In the genomic region with DNA sequence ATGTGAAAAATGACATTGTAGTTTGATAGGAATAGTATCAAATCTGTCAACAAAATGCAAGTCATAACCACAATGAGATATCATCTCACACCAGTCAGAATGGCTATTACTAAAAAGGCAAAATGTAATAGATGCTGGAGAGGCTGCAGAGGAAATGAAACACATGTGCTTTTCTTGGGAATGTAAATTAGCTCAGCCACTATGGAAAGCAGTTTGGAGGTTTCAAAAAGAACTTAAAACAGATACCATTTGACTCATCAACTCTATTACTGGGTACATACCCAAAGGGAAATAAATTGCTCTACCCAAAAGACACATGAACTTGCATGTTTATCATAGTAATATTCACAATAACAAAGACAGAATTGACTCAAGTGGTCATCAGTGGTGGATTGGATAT, we compare ENCODE assay signal across 25 cellular contexts.
"Had no signal": no experiment of that assay in that cellular context is flagged by ENCODE, and none has a peak within 500 bp of the region (broad histone marks: within the 10 kb centered on the region; RNA-seq: fewer than 3 reads in every experiment).

No MANE protein-coding gene starts in this region.

- H3K36me3 Mint-ChIP-seq: stimulated activated naive B cell treated with anti-CD40 and anti-IgM and Interleukin-4, amounts not matched to agents 10 μg/mL and 1 μg/mL and 100 μg/mL, for 72 hours had no signal

- H3K4me3 ChIP-seq: esophagus muscularis mucosa, gastrocnemius medialis, heart right ventricle, prostate gland, spleen, testis, tibial nerve, upper lobe of right lung, vagina had no signal

- ATAC-seq: effector memory CD8-positive, alpha-beta T cell; gastrocnemius medialis; heart right ventricle; naive thymus-derived CD4-positive, alpha-beta T cell; sciatic nerve; stimulated activated naive B cell treated with anti-CD40 and anti-IgM and Interleukin-4, amounts not matched to agents 10 μg/mL and 1 μg/mL and 100 μg/mL, for 72 hours; stimulated activated naive CD8-positive, alpha-beta T cell treated with anti-CD3 and anti-CD28 coated beads, Interleukin-15, amount 100 ng/mL, for 72 hours; upper lobe of right lung had no signal

- H3K27me3 Mint-ChIP-seq: effector memory CD8-positive, alpha-beta T cell; stimulated activated naive B cell treated with anti-CD40 and anti-IgM and Interleukin-4, amounts not matched to agents 10 μg/mL and 1 μg/mL and 100 μg/mL, for 72 hours; stimulated activated naive CD8-positive, alpha-beta T cell treated with anti-CD3 and anti-CD28 coated beads, Interleukin-15, amount 100 ng/mL, for 72 hours had no signal

- H3K4me3 Mint-ChIP-seq: effector memory CD8-positive, alpha-beta T cell; naive thymus-derived CD4-positive, alpha-beta T cell; nephron progenitor cell; stimulated activated naive B cell treated with anti-CD40 and anti-IgM and Interleukin-4, amounts not matched to agents 10 μg/mL and 1 μg/mL and 100 μg/mL, for 72 hours; stimulated activated naive CD8-positive, alpha-beta T cell treated with anti-CD3 and anti-CD28 coated beads, Interleukin-15, amount 100 ng/mL, for 72 hours had no signal

- H3K36me3 ChIP-seq: esophagus muscularis mucosa, gastrocnemius medialis, heart right ventricle, prostate gland, spleen, tibial nerve, upper lobe of right lung, vagina had no signal

- H3K27me3 ChIP-seq: esophagus muscularis mucosa, gastrocnemius medialis, heart right ventricle, spleen, testis, tibial nerve, upper lobe of right lung, vagina had no signal

- H3K9me3 ChIP-seq: gastrocnemius medialis, heart right ventricle, prostate gland, testis, tibial nerve, upper lobe of right lung, vagina had no signal

- FAIRE-seq: islet of Langerhans had no signal

- H3K9me3 Mint-ChIP-seq: nephron progenitor cell had no signal

- H3K27ac Mint-ChIP-seq: effector memory CD8-positive, alpha-beta T cell; naive thymus-derived CD4-positive, alpha-beta T cell; nephron progenitor cell; stimulated activated naive B cell treated with anti-CD40 and anti-IgM and Interleukin-4, amounts not matched to agents 10 μg/mL and 1 μg/mL and 100 μg/mL, for 72 hours; stimulated activated naive CD8-positive, alpha-beta T cell treated with anti-CD3 and anti-CD28 coated beads, Interleukin-15, amount 100 ng/mL, for 72 hours had no signal

- H3K27ac ChIP-seq: epithelial cell of prostate, esophagus muscularis mucosa, gastrocnemius medialis, heart right ventricle, parathyroid adenoma, prostate gland, spleen, testis, tibial nerve, upper lobe of right lung, vagina had no signal

- H3K4me1 Mint-ChIP-seq: naive thymus-derived CD4-positive, alpha-beta T cell; nephron progenitor cell; stimulated activated naive B cell treated with anti-CD40 and anti-IgM and Interleukin-4, amounts not matched to agents 10 μg/mL and 1 μg/mL and 100 μg/mL, for 72 hours; stimulated activated naive CD8-positive, alpha-beta T cell treated with anti-CD3 and anti-CD28 coated beads, Interleukin-15, amount 100 ng/mL, for 72 hours had no signal

- H3K4me1 ChIP-seq: esophagus muscularis mucosa, gastrocnemius medialis, heart right ventricle, parathyroid adenoma, prostate gland, spleen, testis, tibial nerve, upper lobe of right lung, vagina had no signal

- DNase-seq: effector memory CD8-positive, alpha-beta T cell; gastrocnemius medialis; heart right ventricle; hypothalamus; kidney glomerular epithelial cell; mesendoderm; naive thymus-derived CD4-positive, alpha-beta T cell; nephron progenitor cell; retina; spleen; stimulated activated CD4-positive, alpha-beta T cell treated with anti-CD3 and anti-CD28 coated beads, Interleukin-15, amount 100 ng/mL, for 24 hours; stimulated activated CD4-positive, alpha-beta T cell treated with anti-CD3 and anti-CD28 coated beads, Interleukin-1b, Interleukin-23, amount 100 ng/mL, for 48 hours; stimulated activated CD4-positive, alpha-beta T cell treated with anti-CD3 and anti-CD28 coated beads, Interleukin-4, amount 100 ng/mL, for 24 hours; stimulated activated naive B cell treated with anti-CD40 and anti-IgM and Interleukin-4, amounts not matched to agents 10 μg/mL and 1 μg/mL and 100 μg/mL, for 72 hours; stimulated activated naive CD8-positive, alpha-beta T cell treated with anti-CD3 and anti-CD28 coated beads, Interleukin-15, amount 100 ng/mL, for 72 hours; testis; upper lobe of right lung had no signal
